ENCODE assay signal across 12 cellular contexts in the genomic region with DNA sequence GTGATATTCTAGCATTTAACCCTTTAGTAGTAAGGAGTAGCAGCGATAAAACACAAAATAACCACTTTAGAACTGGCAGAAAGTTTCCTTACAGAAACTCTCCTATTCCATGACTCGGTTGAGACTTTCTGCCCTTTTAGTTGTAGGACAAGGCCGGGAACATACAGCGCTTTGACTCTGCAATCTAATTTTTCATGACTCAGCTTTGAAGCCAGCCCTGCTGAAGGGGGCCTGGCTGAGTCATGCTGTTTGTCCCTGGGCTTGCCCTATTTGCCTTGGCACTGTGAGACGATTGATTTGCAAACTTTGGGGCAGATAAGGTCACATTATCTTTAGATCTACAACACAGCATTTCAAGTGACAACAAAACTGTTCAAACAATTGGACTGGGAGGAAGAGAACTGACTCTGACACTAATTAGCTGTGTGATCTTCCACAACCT.
DNase-seq lines count a peak whose midpoint lies in the region; ATAC-seq and TF ChIP-seq lines count a peak whose summit lies in the region.
"Had no signal": no experiment of that assay in that cellular context is flagged by ENCODE, and none has a peak within 500 bp of the region (broad histone marks: within the 10 kb centered on the region; RNA-seq: fewer than 3 reads in every experiment).

No MANE protein-coding gene starts in this region.

- no peak for TF ChIP-seq POLR2A in Peyer's patch (IDR thresholded peaks at IDR 0.05)

- H3K27ac ChIP-seq in C4-2B (peak overlapping the region; percentile 69; the same call in 1 of the 2 replicates), Peyer's patch (no peak overlapping the region)
- H3K27ac ChIP-seq: BLaER1, neutrophil, upper lobe of left lung had no signal

- H3K27me3 ChIP-seq in Peyer's patch = no peaks in the 10 kb centered on the region
- H3K27me3 ChIP-seq: BLaER1, neutrophil, upper lobe of left lung had no signal

- TF ChIP-seq CTCF in C4-2B (conservative IDR thresholded peaks at IDR 0.05) (no peak), Peyer's patch (IDR thresholded peaks at IDR 0.05) (no peak)

- peaks cover 0 to 3% (median 0%) of the 10 kb centered on the region in 4 donors for H3K4me1 ChIP-seq in Peyer's patch
- H3K4me1 ChIP-seq: BLaER1, upper lobe of left lung had no signal

- peak; percentile 16 for DNase-seq in HuH-7 (ENCODE audit: low spot score)
- peak in 2 of 3 donors; percentile 48 to 50 for DNase-seq in Peyer's patch
- peak; percentile 16 for DNase-seq in left kidney (ENCODE audit: low read depth, low spot score)
- DNase-seq in NCI-H2227 treated with DMSO at 0.1 percent for 48 hours (lab: John Stamatoyannopoulos, UW) = no peak
- DNase-seq: activated CD8-positive, alpha-beta memory T cell treated with anti-CD3 and anti-CD28 coated beads, Interleukin-2, amount 10 ng/mL, durations not matched to agents 7 days and 5 days had no signal

- no peak overlapping the region for H3K4me3 ChIP-seq in Peyer's patch
- H3K4me3 ChIP-seq: BLaER1, upper lobe of left lung had no signal

- ATAC-seq in HG02938 (IDR thresholded peaks at IDR 0.05; ENCODE audit: unreplicated experiment) (no peak), HG03439 (IDR thresholded peaks at IDR 0.05; ENCODE audit: unreplicated experiment) (no peak), GM21576 (IDR thresholded peaks at IDR 0.05; ENCODE audit: unreplicated experiment) (no peak)
- ATAC-seq: activated CD8-positive, alpha-beta memory T cell treated with anti-CD3 and anti-CD28 coated beads, Interleukin-2, amount 10 ng/mL, durations not matched to agents 7 days and 5 days had no signal

- no peaks in the 10 kb centered on the region for H3K36me3 ChIP-seq in Peyer's patch
- H3K36me3 ChIP-seq: BLaER1, neutrophil, upper lobe of left lung had no signal

- no peaks in the 10 kb centered on the region for H3K9me3 ChIP-seq in Peyer's patch
- H3K9me3 ChIP-seq: BLaER1, neutrophil, upper lobe of left lung had no signal
